In genomic region chr16:20741555-20742285, GRCh38 we compare ENCODE assay signal across 1 cellular context.
A peak's percentile ranks its signal among the peaks of the same experiment; 100 is the strongest.
TF ChIP-seq lines count a peak whose summit lies in the region.

A gene with protein sequence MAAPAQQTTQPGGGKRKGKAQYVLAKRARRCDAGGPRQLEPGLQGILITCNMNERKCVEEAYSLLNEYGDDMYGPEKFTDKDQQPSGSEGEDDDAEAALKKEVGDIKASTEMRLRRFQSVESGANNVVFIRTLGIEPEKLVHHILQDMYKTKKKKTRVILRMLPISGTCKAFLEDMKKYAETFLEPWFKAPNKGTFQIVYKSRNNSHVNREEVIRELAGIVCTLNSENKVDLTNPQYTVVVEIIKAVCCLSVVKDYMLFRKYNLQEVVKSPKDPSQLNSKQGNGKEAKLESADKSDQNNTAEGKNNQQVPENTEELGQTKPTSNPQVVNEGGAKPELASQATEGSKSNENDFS (minus strand): TSS chr16:20741818. CDS start chr16:20741739, 79 bp downstream.

TF ChIP-seq in HepG2, 621 proteins besides CTCF, POLR2A, EP300 and RAD21 (continued from another document and continues in another):
- TF ChIP-seq, protein P1, sequence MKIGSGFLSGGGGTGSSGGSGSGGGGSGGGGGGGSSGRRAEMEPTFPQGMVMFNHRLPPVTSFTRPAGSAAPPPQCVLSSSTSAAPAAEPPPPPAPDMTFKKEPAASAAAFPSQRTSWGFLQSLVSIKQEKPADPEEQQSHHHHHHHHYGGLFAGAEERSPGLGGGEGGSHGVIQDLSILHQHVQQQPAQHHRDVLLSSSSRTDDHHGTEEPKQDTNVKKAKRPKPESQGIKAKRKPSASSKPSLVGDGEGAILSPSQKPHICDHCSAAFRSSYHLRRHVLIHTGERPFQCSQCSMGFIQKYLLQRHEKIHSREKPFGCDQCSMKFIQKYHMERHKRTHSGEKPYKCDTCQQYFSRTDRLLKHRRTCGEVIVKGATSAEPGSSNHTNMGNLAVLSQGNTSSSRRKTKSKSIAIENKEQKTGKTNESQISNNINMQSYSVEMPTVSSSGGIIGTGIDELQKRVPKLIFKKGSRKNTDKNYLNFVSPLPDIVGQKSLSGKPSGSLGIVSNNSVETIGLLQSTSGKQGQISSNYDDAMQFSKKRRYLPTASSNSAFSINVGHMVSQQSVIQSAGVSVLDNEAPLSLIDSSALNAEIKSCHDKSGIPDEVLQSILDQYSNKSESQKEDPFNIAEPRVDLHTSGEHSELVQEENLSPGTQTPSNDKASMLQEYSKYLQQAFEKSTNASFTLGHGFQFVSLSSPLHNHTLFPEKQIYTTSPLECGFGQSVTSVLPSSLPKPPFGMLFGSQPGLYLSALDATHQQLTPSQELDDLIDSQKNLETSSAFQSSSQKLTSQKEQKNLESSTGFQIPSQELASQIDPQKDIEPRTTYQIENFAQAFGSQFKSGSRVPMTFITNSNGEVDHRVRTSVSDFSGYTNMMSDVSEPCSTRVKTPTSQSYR (CRISPR knock-in tag; IDR thresholded peaks at IDR 0.05; ENCODE audit: borderline replicate concordance): peak; percentile 62; the same call in 1 of the 2 replicates
- TF ChIP-seq PCBP2 (optimal IDR thresholded peaks at IDR 0.05; ENCODE audit: low read depth, low read length, poor library complexity, severe bottlenecking): no peak
- TF ChIP-seq, protein P2, sequence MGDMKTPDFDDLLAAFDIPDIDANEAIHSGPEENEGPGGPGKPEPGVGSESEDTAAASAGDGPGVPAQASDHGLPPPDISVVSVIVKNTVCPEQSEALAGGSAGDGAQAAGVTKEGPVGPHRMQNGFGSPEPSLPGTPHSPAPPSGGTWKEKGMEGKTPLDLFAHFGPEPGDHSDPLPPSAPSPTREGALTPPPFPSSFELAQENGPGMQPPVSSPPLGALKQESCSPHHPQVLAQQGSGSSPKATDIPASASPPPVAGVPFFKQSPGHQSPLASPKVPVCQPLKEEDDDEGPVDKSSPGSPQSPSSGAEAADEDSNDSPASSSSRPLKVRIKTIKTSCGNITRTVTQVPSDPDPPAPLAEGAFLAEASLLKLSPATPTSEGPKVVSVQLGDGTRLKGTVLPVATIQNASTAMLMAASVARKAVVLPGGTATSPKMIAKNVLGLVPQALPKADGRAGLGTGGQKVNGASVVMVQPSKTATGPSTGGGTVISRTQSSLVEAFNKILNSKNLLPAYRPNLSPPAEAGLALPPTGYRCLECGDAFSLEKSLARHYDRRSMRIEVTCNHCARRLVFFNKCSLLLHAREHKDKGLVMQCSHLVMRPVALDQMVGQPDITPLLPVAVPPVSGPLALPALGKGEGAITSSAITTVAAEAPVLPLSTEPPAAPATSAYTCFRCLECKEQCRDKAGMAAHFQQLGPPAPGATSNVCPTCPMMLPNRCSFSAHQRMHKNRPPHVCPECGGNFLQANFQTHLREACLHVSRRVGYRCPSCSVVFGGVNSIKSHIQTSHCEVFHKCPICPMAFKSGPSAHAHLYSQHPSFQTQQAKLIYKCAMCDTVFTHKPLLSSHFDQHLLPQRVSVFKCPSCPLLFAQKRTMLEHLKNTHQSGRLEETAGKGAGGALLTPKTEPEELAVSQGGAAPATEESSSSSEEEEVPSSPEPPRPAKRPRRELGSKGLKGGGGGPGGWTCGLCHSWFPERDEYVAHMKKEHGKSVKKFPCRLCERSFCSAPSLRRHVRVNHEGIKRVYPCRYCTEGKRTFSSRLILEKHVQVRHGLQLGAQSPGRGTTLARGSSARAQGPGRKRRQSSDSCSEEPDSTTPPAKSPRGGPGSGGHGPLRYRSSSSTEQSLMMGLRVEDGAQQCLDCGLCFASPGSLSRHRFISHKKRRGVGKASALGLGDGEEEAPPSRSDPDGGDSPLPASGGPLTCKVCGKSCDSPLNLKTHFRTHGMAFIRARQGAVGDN (CRISPR knock-in tag; IDR thresholded peaks at IDR 0.05): peak; percentile 93
- TF ChIP-seq, protein P3, sequence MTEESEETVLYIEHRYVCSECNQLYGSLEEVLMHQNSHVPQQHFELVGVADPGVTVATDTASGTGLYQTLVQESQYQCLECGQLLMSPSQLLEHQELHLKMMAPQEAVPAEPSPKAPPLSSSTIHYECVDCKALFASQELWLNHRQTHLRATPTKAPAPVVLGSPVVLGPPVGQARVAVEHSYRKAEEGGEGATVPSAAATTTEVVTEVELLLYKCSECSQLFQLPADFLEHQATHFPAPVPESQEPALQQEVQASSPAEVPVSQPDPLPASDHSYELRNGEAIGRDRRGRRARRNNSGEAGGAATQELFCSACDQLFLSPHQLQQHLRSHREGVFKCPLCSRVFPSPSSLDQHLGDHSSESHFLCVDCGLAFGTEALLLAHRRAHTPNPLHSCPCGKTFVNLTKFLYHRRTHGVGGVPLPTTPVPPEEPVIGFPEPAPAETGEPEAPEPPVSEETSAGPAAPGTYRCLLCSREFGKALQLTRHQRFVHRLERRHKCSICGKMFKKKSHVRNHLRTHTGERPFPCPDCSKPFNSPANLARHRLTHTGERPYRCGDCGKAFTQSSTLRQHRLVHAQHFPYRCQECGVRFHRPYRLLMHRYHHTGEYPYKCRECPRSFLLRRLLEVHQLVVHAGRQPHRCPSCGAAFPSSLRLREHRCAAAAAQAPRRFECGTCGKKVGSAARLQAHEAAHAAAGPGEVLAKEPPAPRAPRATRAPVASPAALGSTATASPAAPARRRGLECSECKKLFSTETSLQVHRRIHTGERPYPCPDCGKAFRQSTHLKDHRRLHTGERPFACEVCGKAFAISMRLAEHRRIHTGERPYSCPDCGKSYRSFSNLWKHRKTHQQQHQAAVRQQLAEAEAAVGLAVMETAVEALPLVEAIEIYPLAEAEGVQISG (CRISPR knock-in tag; IDR thresholded peaks at IDR 0.05): peak; percentile 95
- peak; percentile 95 for TF ChIP-seq ZNF264 (CRISPR knock-in tag; IDR thresholded peaks at IDR 0.05)
- TF ChIP-seq KDM5B (CRISPR knock-in tag; IDR thresholded peaks at IDR 0.05; ENCODE audit: borderline replicate concordance): peak; percentile 94; the same call in 1 of the 2 replicates
- peak; percentile 80; the same call in 1 of the 2 replicates for TF ChIP-seq ZNF564 (CRISPR knock-in tag; IDR thresholded peaks at IDR 0.05)
- TF ChIP-seq KAT8 (CRISPR knock-in tag; IDR thresholded peaks at IDR 0.05): peak; percentile 99
- TF ChIP-seq ZNF546 (CRISPR knock-in tag; conservative IDR thresholded peaks at IDR 0.05): no peak
- TF ChIP-seq, protein P4, sequence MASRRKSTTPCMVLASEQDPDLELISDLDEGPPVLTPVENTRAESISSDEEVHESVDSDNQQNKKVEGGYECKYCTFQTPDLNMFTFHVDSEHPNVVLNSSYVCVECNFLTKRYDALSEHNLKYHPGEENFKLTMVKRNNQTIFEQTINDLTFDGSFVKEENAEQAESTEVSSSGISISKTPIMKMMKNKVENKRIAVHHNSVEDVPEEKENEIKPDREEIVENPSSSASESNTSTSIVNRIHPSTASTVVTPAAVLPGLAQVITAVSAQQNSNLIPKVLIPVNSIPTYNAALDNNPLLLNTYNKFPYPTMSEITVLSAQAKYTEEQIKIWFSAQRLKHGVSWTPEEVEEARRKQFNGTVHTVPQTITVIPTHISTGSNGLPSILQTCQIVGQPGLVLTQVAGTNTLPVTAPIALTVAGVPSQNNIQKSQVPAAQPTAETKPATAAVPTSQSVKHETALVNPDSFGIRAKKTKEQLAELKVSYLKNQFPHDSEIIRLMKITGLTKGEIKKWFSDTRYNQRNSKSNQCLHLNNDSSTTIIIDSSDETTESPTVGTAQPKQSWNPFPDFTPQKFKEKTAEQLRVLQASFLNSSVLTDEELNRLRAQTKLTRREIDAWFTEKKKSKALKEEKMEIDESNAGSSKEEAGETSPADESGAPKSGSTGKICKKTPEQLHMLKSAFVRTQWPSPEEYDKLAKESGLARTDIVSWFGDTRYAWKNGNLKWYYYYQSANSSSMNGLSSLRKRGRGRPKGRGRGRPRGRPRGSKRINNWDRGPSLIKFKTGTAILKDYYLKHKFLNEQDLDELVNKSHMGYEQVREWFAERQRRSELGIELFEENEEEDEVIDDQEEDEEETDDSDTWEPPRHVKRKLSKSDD (CRISPR knock-in tag; IDR thresholded peaks at IDR 0.05; ENCODE audit: low read depth): peak; percentile 99
- TF ChIP-seq ZFY (CRISPR knock-in tag; IDR thresholded peaks at IDR 0.05): peak; percentile 96
- TF ChIP-seq CEBPG (CRISPR knock-in tag; IDR thresholded peaks at IDR 0.05): peak; percentile 70
- TF ChIP-seq ZNF274 (CRISPR knock-in tag; IDR thresholded peaks at IDR 0.05): peak; percentile 91
- TF ChIP-seq YEATS2 (CRISPR knock-in tag; IDR thresholded peaks at IDR 0.05; ENCODE audit: borderline replicate concordance): peak; percentile 96
- no peak for TF ChIP-seq SRSF4 (IDR thresholded peaks at IDR 0.05; ENCODE audit: low read depth, low read length, poor library complexity, severe bottlenecking)
- TF ChIP-seq ISX (CRISPR knock-in tag; conservative IDR thresholded peaks at IDR 0.05): peak; percentile 75; the same call in 1 of the 2 replicates
- no peak for TF ChIP-seq PBX3 (CRISPR knock-in tag; IDR thresholded peaks at IDR 0.05; ENCODE audit: borderline replicate concordance)
- TF ChIP-seq ZNF644 (CRISPR knock-in tag; IDR thresholded peaks at IDR 0.05; ENCODE audit: low read depth): peak; percentile 61; the same call in 1 of the 2 replicates
- peak; percentile 34 for TF ChIP-seq PTBP1 (IDR thresholded peaks at IDR 0.05; ENCODE audit: low read depth, low read length, poor library complexity, severe bottlenecking)
- TF ChIP-seq MXD3 (CRISPR knock-in tag; IDR thresholded peaks at IDR 0.05): peak; percentile 96
- peak; percentile 97 for TF ChIP-seq PHF5A (CRISPR knock-in tag; IDR thresholded peaks at IDR 0.05; ENCODE audit: low read depth, unreplicated experiment)
- peak; percentile 99 for TF ChIP-seq RBFOX2 (IDR thresholded peaks at IDR 0.05; ENCODE audit: low read depth, low read length)
- peak; percentile 90 for TF ChIP-seq MEF2D (CRISPR knock-in tag; IDR thresholded peaks at IDR 0.05)
- TF ChIP-seq FOXK1 (CRISPR knock-in tag; IDR thresholded peaks at IDR 0.05; ENCODE audit: borderline replicate concordance, low read depth): peak; percentile 99
- 0 out of 2 replicates have a peak, but pooled peaks have one; percentile 17 for TF ChIP-seq KLF9 (CRISPR knock-in tag; IDR thresholded peaks at IDR 0.05; ENCODE audit: low read depth)
- TF ChIP-seq KDM6A (CRISPR knock-in tag; IDR thresholded peaks at IDR 0.05; ENCODE audit: low read depth): no peak
- peak; percentile 94 for TF ChIP-seq POLR2AphosphoS5 (IDR thresholded peaks at IDR 0.05; ENCODE audit: low read depth, low read length)
- peak; percentile 95; the same call in 1 of the 2 replicates for TF ChIP-seq NFKB2 (CRISPR knock-in tag; IDR thresholded peaks at IDR 0.05; ENCODE audit: borderline replicate concordance)
- TF ChIP-seq NFIB (CRISPR knock-in tag; IDR thresholded peaks at IDR 0.05; ENCODE audit: borderline replicate concordance): no peak
